Comparison of ENCODE assay signal across 8 cellular contexts in the genomic region with DNA sequence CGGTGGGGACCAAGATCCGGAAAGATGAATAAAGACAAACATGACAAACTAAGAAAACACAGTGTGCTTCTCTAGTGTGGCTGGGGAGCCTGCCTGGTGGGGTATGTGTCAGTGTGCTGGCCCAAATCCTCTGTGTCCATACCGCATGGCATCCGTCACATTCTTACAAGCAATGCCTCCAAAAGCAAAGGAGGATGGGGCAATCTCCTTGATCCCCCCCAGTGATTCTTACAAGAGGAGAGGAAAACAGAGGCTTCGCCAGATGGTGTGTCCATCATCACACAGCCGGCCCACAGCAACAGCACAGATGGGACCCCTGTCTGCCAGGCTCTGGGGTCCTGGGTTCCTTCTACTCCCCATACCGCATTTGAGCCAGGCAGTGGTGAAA. TPM values are rescaled to one million over a fixed set of nuclear protein-coding genes. Genes with fewer than 3 reads are reported as not detected.
DNase-seq lines count a peak whose midpoint lies in the region; ATAC-seq and TF ChIP-seq lines count a peak whose summit lies in the region.

No MANE protein-coding gene starts in this region.

- no peak for DNase-seq in CD8-positive, alpha-beta T cell
- no peak for DNase-seq in PC-9
- no peak for DNase-seq in epithelial cell of prostate (ENCODE audit: low read depth, low spot score)
- DNase-seq in ovary, result peak in 2 of 5 donors; percentile 25 to 39
- no peak for DNase-seq in stimulated activated CD4-positive, alpha-beta T cell treated with anti-CD3 and anti-CD28 coated beads, Interleukin-4, amount 100 ng/mL, for 24 hours
- DNase-seq in iPS-NIHi11 (ENCODE audit: low spot score), result no peak
- DNase-seq in DMS114 treated with DMSO at 0.1 percent for 48 hours (lab: John Stamatoyannopoulos, UW; ENCODE audit: unreplicated experiment), result no peak
- no peak for DNase-seq in islet precursor cell

- H3K4me1 Mint-ChIP-seq in CD8-positive, alpha-beta T cell (ENCODE audit: low read depth), result peaks cover 16% of the 10 kb centered on the region

- peak overlapping the region; percentile 27 for H3K4me3 ChIP-seq in CD8-positive, alpha-beta T cell (ENCODE audit: low read depth, low read length)
- H3K4me3 ChIP-seq in PC-9, result peak overlapping the region; percentile 70; the same call in 1 of the 2 replicates
- peak overlapping the region; percentile 59 for H3K4me3 ChIP-seq in ovary

- TSS peak; percentile 98 for BruUV-seq in PC-9 (replicated peaks; lab: Mats Ljungman, UMichigan)

- CTCF ChIA-PET in CD8-positive, alpha-beta T cell (lab: Charles Lee), result interaction anchor here (4.0 kb wide), 1 partner anchor 16 kb away, joined by 13 read pairs; the partner anchor contains the start of gene CRELD1
- CTCF ChIA-PET in PC-9 (lab: Charles Lee), result interaction anchor here (0.6 to 1.0 kb wide), 2 partner anchors 16 to 45 kb away, joined by 3 to 9 read pairs; no protein-coding TSS in a partner anchor

- no peaks in the 10 kb centered on the region for H3K27me3 ChIP-seq in CD8-positive, alpha-beta T cell (ENCODE audit: insufficient read depth, low read length)
- H3K27me3 ChIP-seq in PC-9 (ENCODE audit: insufficient read depth, low read depth) (no peaks in the 10 kb centered on the region), ovary (no peaks in the 10 kb centered on the region)

- WGBS in ovary, 3 donors, result 33 to 45% (median 40%) methylated on average over 7 of the region's 7 CpGs

- peaks cover 2% of the 10 kb centered on the region for H3K36me3 Mint-ChIP-seq in CD8-positive, alpha-beta T cell

- no peak for ATAC-seq in CD8-positive, alpha-beta T cell

- intact Hi-C loops in CD8-positive, alpha-beta T cell (cut with DNase I, micrococcal nuclease), result loop anchor here in 1 of 2 experiments (2.0 kb wide), 1 partner anchor 16 kb away; the partner anchor contains the start of gene CRELD1
- intact Hi-C loops in PC-9 (cut with micrococcal nuclease; ENCODE audit: unreplicated experiment) (no loop called here), ovary (cut with DNase I) (loop anchor here in 2 of 4 donors (5.0 kb wide), 2 partner anchors 54 to 69 kb away; no protein-coding TSS in a partner anchor)

- no peak overlapping the region for H3K27ac Mint-ChIP-seq in CD8-positive, alpha-beta T cell

- TF ChIP-seq CTCF in CD8-positive, alpha-beta T cell (IDR thresholded peaks at IDR 0.05), result no peak
- TF ChIP-seq CTCF in PC-9 (conservative IDR thresholded peaks at IDR 0.05), result no peak
- no peak for TF ChIP-seq CTCF in ovary (IDR thresholded peaks at IDR 0.05)

- H3K4me3 Mint-ChIP-seq in CD8-positive, alpha-beta T cell, result peak overlapping the region; percentile 76

- H3K9me3 Mint-ChIP-seq in CD8-positive, alpha-beta T cell, result no peaks in the 10 kb centered on the region

- TF ChIP-seq POLR2A in ovary (IDR thresholded peaks at IDR 0.05), result no peak

- H3K36me3 ChIP-seq in CD8-positive, alpha-beta T cell (ENCODE audit: insufficient read depth, low read length), result no peaks in the 10 kb centered on the region
- no peaks in the 10 kb centered on the region for H3K36me3 ChIP-seq in PC-9 (ENCODE audit: low read depth)
- H3K36me3 ChIP-seq in ovary, result no peaks in the 10 kb centered on the region

- H2AFZ ChIP-seq in PC-9, result no peak overlapping the region

- peaks cover 23% of the 10 kb centered on the region for H3F3A ChIP-seq in PC-9 (ENCODE audit: insufficient read depth, low read depth)

- H4K20me1 ChIP-seq in PC-9 (ENCODE audit: insufficient read depth), result no peaks in the 10 kb centered on the region

- peaks cover 13% of the 10 kb centered on the region for H3K4me1 ChIP-seq in CD8-positive, alpha-beta T cell (ENCODE audit: insufficient read depth, low read length)
- H3K4me1 ChIP-seq in PC-9 (replicated peaks; ENCODE audit: insufficient read depth) (peaks cover 48% of the 10 kb centered on the region), ovary (ENCODE audit: insufficient read depth) (peaks cover 13% of the 10 kb centered on the region)

- H3K9me3 ChIP-seq in CD8-positive, alpha-beta T cell (ENCODE audit: low read length), result no peaks in the 10 kb centered on the region
- no peaks in the 10 kb centered on the region for H3K9me3 ChIP-seq in PC-9 (ENCODE audit: insufficient read depth, low read depth)
- no peaks in the 10 kb centered on the region for H3K9me3 ChIP-seq in ovary

- no peak for TF ChIP-seq EP300 in ovary (IDR thresholded peaks at IDR 0.05)

- POLR2A ChIA-PET in CD8-positive, alpha-beta T cell (lab: Charles Lee), result interaction anchor here (1.1 to 3.6 kb wide), 2 partner anchors 17 to 36 kb away, joined by 3 to 13 read pairs; partner anchors contain the start of gene CRELD1
- POLR2A ChIA-PET in PC-9 (lab: Charles Lee; ENCODE audit: unreplicated experiment), result interaction anchor here (0.6 to 1.0 kb wide), 3 partner anchors 17 to 77 kb away, joined by 3 to 5 read pairs (median 4); partner anchors contain the start of genes CRELD1 and JAGN1

- H3K27me3 Mint-ChIP-seq in CD8-positive, alpha-beta T cell (ENCODE audit: low read depth), result peaks cover 13% of the 10 kb centered on the region

- peak overlapping the region; percentile 95 for H3K4me2 ChIP-seq in PC-9

- H3K27ac ChIP-seq in CD8-positive, alpha-beta T cell (ENCODE audit: low read depth, low read length), result no peak overlapping the region
- H3K27ac ChIP-seq in PC-9 (no peak overlapping the region), epithelial cell of prostate (peak overlapping the region; percentile 61), ovary (peak overlapping the region; percentile 76 to 82)

- H3K9me2 ChIP-seq in PC-9 (ENCODE audit: insufficient read depth), result no peaks in the 10 kb centered on the region

- H3K79me2 ChIP-seq in PC-9 (ENCODE audit: low read depth), result no peaks in the 10 kb centered on the region

RNA-seq across cellular contexts. Expression of gene IL17RC, which starts 0.6 kb away (rescaled TPM):
- total RNA-seq in CD8-positive, alpha-beta T cell, result under 1 TPM; 0.71 to 0.83 TPM
- 45.0 and 54.6 TPM in 2 replicates for total RNA-seq in PC-9 (2021)
- total RNA-seq in ovary, result 10 to 100 TPM; 24.0 to 46.5 (median 37.4) TPM
- 10 to 100 TPM; 14.2 to 34.1 TPM for polyA plus RNA-seq in ovary

RNA-seq across cellular contexts. Expression of gene IL17RE, which starts 13.7 kb away (rescaled TPM):
- total RNA-seq in CD8-positive, alpha-beta T cell, result 1 to 10 TPM; 2.5 to 3.1 TPM
- total RNA-seq in PC-9 (2021) (22.7 and 23.8 TPM in 2 replicates), ovary (1 to 10 TPM in 6 of 7 donors, under 1 TPM in 1; 0.48 to 3.6 (median 1.3) TPM)
- polyA plus RNA-seq in ovary, result 1 to 10 TPM; 1.1 to 2.0 TPM

RNA-seq across cellular contexts. Expression of gene CRELD1, which starts 17.3 kb away (rescaled TPM):
- 10 to 100 TPM in 1 of 2 experiments, 1 to 10 TPM in 1; 6.3 to 10.7 TPM for total RNA-seq in CD8-positive, alpha-beta T cell
- 30.7 TPM in 2 replicates for total RNA-seq in PC-9 (2021)
- 10 to 100 TPM; 11.2 to 35.2 (median 29.0) TPM for total RNA-seq in ovary
- polyA plus RNA-seq in ovary, result 10 to 100 TPM; 18.3 to 31.8 TPM

RNA-seq across cellular contexts. Expression of gene JAGN1, which starts 25.9 kb away (rescaled TPM):
- total RNA-seq in CD8-positive, alpha-beta T cell, result 10 to 100 TPM; 13.4 to 14.5 TPM
- 46.7 and 52.4 TPM in 2 replicates for total RNA-seq in PC-9 (2021)
- 10 to 100 TPM; 25.7 to 39.9 (median 31.6) TPM for total RNA-seq in ovary
- polyA plus RNA-seq in ovary, result 10 to 100 TPM; 36.2 to 54.0 TPM

RNA-seq across cellular contexts. Expression of gene PRRT3, which starts 35.9 kb away (rescaled TPM):
- 1 to 10 TPM; 6.4 to 6.9 TPM for total RNA-seq in CD8-positive, alpha-beta T cell
- 0.90 and 0.93 TPM in 2 replicates for total RNA-seq in PC-9 (2021)
- total RNA-seq in ovary, result 1 to 10 TPM; 1.4 to 6.0 (median 2.6) TPM
- 1 to 10 TPM; 1.0 TPM for polyA plus RNA-seq in ovary

Comparison
In these comparisons a context has a peak if more than half of its experiments do, and no peak if none do; other contexts are left out.
1. H3K27ac ChIP-seq: peak in epithelial cell of prostate (single experiment) and ovary (2 of 2); none in CD8-positive, alpha-beta T cell (single experiment) and PC-9 (single experiment).
2. RNA of gene IL17RC, which starts 0.6 kb away (total RNA-seq): 45.0 to 54.6 TPM in PC-9 and 24.0 to 46.5 TPM in ovary; 0.71 to 0.83 TPM in CD8-positive, alpha-beta T cell; every median in the first group is over 10 times any median in the second.
3. Peak in every context shown above with its lines, with median percentiles within 50 percentile points of each other: H3K4me3 ChIP-seq.